In genomic region chr6:169424821-169425240, GRCh38 we compare ENCODE assay signal across 1 cellular context.
A peak's percentile ranks its signal among the peaks of the same experiment; 100 is the strongest.
TF ChIP-seq lines count a peak whose summit lies in the region.

No MANE protein-coding gene starts in this region.

TF ChIP-seq in HEK293, 187 proteins besides CTCF, POLR2A, EP300 and RAD21 (continued from another document and continues in another):
- TF ChIP-seq PRDM6 (tag by site-specific recombination; IDR thresholded peaks at IDR 0.05) (no peak), ZBTB17 (tag by site-specific recombination; IDR thresholded peaks at IDR 0.05) (peak; percentile 76), ZNF548 (tag by site-specific recombination; IDR thresholded peaks at IDR 0.05) (no peak), RBAK (tag by site-specific recombination; IDR thresholded peaks at IDR 0.05) (no peak), PRDM4 (tag by site-specific recombination; IDR thresholded peaks at IDR 0.05) (no peak), ZNF184 (tag by site-specific recombination; IDR thresholded peaks at IDR 0.05) (no peak), ZNF626 (tag by site-specific recombination; IDR thresholded peaks at IDR 0.05) (no peak), ZNF426 (tag by site-specific recombination; IDR thresholded peaks at IDR 0.05) (no peak), ZNF23 (tag by site-specific recombination; IDR thresholded peaks at IDR 0.05; ENCODE audit: borderline replicate concordance) (no peak), ZNF416 (tag by site-specific recombination; IDR thresholded peaks at IDR 0.05) (no peak), ZBTB20 (tag by site-specific recombination; IDR thresholded peaks at IDR 0.05) (peak; percentile 99), ZNF560 (tag by site-specific recombination; IDR thresholded peaks at IDR 0.05; ENCODE audit: borderline replicate concordance) (no peak), ZNF629 (tag by site-specific recombination; IDR thresholded peaks at IDR 0.05) (no peak), ZFP37 (tag by site-specific recombination; IDR thresholded peaks at IDR 0.05) (no peak), ZNF704 (tag by site-specific recombination; IDR thresholded peaks at IDR 0.05) (no peak), ZNF639 (tag by site-specific recombination; IDR thresholded peaks at IDR 0.05) (no peak), GLIS1 (tag by site-specific recombination; IDR thresholded peaks at IDR 0.05) (peak; percentile 54; the same call in 1 of the 2 replicates), ZNF785 (tag by site-specific recombination; IDR thresholded peaks at IDR 0.05) (no peak), ZEB2 (tag by site-specific recombination; IDR thresholded peaks at IDR 0.05) (no peak), KLF17 (tag by site-specific recombination; IDR thresholded peaks at IDR 0.05) (0 out of 2 replicates have a peak, but pooled peaks have one; percentile 32), ZNF510 (tag by site-specific recombination; IDR thresholded peaks at IDR 0.05; ENCODE audit: insufficient replicate concordance) (no peak), ZNF837 (tag by site-specific recombination; IDR thresholded peaks at IDR 0.05) (no peak), ZNF610 (tag by site-specific recombination; IDR thresholded peaks at IDR 0.05; ENCODE audit: borderline replicate concordance) (0 out of 2 replicates have a peak, but pooled peaks have one; percentile 20), GFI1B (tag by site-specific recombination; IDR thresholded peaks at IDR 0.05) (no peak), PBX3 (CRISPR knock-in tag; IDR thresholded peaks at IDR 0.05) (0 out of 2 replicates have a peak, but pooled peaks have one; percentile 37), ZSCAN5A (tag by site-specific recombination; IDR thresholded peaks at IDR 0.05) (no peak), ZFP69B (tag by site-specific recombination; IDR thresholded peaks at IDR 0.05) (no peak), SETDB1 (IDR thresholded peaks at IDR 0.05; ENCODE audit: insufficient read length, low read length) (no peak), ZNF747 (tag by site-specific recombination; IDR thresholded peaks at IDR 0.05) (no peak), ZNF214 (tag by site-specific recombination; IDR thresholded peaks at IDR 0.05; ENCODE audit: borderline replicate concordance) (no peak), ZSCAN16 (tag by site-specific recombination; IDR thresholded peaks at IDR 0.05) (no peak), ZNF133 (tag by site-specific recombination; IDR thresholded peaks at IDR 0.05) (no peak), ZNF624 (tag by site-specific recombination; IDR thresholded peaks at IDR 0.05) (no peak), ZSCAN30 (tag by site-specific recombination; IDR thresholded peaks at IDR 0.05) (no peak), MYNN (tag by site-specific recombination; IDR thresholded peaks at IDR 0.05; ENCODE audit: borderline replicate concordance) (no peak), PRDM10 (tag by site-specific recombination; IDR thresholded peaks at IDR 0.05) (no peak), SP7 (tag by site-specific recombination; IDR thresholded peaks at IDR 0.05) (peak; percentile 52), ZNF302 (tag by site-specific recombination; IDR thresholded peaks at IDR 0.05; ENCODE audit: low read depth) (no peak), HOXA7 (CRISPR knock-in tag; IDR thresholded peaks at IDR 0.05; ENCODE audit: borderline replicate concordance) (no peak), ZNF623 (tag by site-specific recombination; IDR thresholded peaks at IDR 0.05) (no peak), ZNF24 (tag by site-specific recombination; IDR thresholded peaks at IDR 0.05) (0 out of 2 replicates have a peak, but pooled peaks have one; percentile 28), ZNF391 (tag by site-specific recombination; IDR thresholded peaks at IDR 0.05; ENCODE audit: borderline replicate concordance, low read depth) (no peak), ZNF174 (tag by site-specific recombination; IDR thresholded peaks at IDR 0.05) (no peak), ZNF292 (tag by site-specific recombination; IDR thresholded peaks at IDR 0.05; ENCODE audit: borderline replicate concordance, low read depth) (no peak), ZFP3 (tag by site-specific recombination; IDR thresholded peaks at IDR 0.05; ENCODE audit: low read depth) (no peak), ZNF530 (tag by site-specific recombination; IDR thresholded peaks at IDR 0.05; ENCODE audit: low read depth) (no peak), REPIN1 (tag by site-specific recombination; IDR thresholded peaks at IDR 0.05; ENCODE audit: low read depth) (no peak)
- TF ChIP-seq, protein P1, sequence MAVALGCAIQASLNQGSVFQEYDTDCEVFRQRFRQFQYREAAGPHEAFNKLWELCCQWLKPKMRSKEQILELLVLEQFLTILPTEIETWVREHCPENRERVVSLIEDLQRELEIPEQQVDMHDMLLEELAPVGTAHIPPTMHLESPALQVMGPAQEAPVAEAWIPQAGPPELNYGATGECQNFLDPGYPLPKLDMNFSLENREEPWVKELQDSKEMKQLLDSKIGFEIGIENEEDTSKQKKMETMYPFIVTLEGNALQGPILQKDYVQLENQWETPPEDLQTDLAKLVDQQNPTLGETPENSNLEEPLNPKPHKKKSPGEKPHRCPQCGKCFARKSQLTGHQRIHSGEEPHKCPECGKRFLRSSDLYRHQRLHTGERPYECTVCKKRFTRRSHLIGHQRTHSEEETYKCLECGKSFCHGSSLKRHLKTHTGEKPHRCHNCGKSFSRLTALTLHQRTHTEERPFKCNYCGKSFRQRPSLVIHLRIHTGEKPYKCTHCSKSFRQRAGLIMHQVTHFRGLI (tag by site-specific recombination; IDR thresholded peaks at IDR 0.05) = no peak
- TF ChIP-seq, protein P2, sequence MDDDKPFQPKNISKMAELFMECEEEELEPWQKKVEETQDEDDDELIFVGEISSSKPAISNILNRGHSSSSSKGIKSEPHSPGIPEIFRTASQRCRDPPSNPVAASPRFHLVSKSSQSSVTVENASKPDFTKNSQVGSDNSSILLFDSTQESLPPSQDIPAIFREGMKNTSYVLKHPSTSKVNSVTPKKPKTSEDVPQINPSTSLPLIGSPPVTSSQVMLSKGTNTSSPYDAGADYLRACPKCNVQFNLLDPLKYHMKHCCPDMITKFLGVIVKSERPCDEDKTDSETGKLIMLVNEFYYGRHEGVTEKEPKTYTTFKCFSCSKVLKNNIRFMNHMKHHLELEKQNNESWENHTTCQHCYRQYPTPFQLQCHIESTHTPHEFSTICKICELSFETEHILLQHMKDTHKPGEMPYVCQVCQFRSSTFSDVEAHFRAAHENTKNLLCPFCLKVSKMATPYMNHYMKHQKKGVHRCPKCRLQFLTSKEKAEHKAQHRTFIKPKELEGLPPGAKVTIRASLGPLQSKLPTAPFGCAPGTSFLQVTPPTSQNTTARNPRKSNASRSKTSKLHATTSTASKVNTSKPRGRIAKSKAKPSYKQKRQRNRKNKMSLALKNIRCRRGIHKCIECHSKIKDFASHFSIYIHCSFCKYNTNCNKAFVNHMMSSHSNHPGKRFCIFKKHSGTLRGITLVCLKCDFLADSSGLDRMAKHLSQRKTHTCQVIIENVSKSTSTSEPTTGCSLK (tag by site-specific recombination; IDR thresholded peaks at IDR 0.05) = no peak
